In the genomic region with DNA sequence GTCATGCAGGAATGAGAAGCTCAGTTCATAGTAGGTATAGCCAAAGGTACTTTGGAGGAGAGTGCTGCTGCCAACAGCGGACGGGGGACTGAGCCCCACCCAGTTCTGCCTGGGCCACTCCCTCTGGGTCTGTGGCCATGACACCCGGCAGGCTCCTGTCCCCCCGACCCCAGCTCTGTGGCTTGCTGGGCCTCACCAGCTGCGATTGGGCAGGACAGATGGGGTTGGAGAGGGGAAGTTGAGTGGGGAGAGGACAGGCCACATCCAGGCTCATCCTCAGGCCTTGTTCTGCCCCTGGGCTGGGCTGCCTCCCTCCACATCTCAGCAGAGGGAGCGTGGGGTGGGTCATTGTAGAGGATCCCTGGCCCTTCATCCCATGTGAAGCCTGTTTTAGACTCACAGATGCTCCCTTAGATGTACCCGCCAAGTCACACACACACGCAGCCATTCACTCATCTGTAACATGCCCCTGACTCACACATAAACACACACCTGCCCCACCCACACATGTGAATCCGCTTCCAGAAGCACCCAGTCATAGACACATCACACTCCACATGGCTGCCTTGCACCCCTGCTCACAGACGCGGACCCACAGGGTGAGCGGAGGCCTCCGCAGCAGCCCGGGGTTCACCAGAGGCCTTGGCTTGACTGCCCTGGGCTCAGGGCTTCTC, we compare ENCODE assay signal across 13 cellular contexts. TPM values are rescaled to one million over a fixed set of nuclear protein-coding genes. Genes with fewer than 3 reads are reported as not detected.
A peak's percentile ranks its signal among the peaks of the same experiment; 100 is the strongest.
DNase-seq lines count a peak whose midpoint lies in the region; ATAC-seq and TF ChIP-seq lines count a peak whose summit lies in the region.
"Had no signal": no experiment of that assay in that cellular context is flagged by ENCODE, and none has a peak within 500 bp of the region (broad histone marks: within the 10 kb centered on the region; RNA-seq: fewer than 3 reads in every experiment).

No MANE protein-coding gene starts in this region.

- H3K27me3 Mint-ChIP-seq in stimulated activated naive CD8-positive, alpha-beta T cell treated with anti-CD3 and anti-CD28 coated beads, Interleukin-15, amount 100 ng/mL, for 72 hours: no peaks in the 10 kb centered on the region
- H3K27me3 Mint-ChIP-seq: activated naive CD8-positive, alpha-beta T cell had no signal

- BruUV-seq in A673 (replicated peaks; lab: Mats Ljungman, UMichigan): no TSS peak

- H3K9me3 ChIP-seq in RWPE2 (ENCODE audit: severe bottlenecking): no peaks in the 10 kb centered on the region
- H3K9me3 ChIP-seq in A673 (ENCODE audit: low read depth, low read length, poor library complexity, severe bottlenecking): no peaks in the 10 kb centered on the region
- H3K9me3 ChIP-seq in right lobe of liver: no peaks in the 10 kb centered on the region
- no peaks in the 10 kb centered on the region for H3K9me3 ChIP-seq in ascending aorta

- H3K27ac ChIP-seq in RWPE2 (ENCODE audit: poor library complexity, severe bottlenecking) (no peak overlapping the region), A673 (ENCODE audit: low read depth, low read length, poor library complexity, severe bottlenecking) (no peak overlapping the region), right lobe of liver (no peak overlapping the region), ascending aorta (no peak overlapping the region)

- H3K36me3 ChIP-seq in RWPE2 (ENCODE audit: low read depth) (no peaks in the 10 kb centered on the region), A673 (ENCODE audit: insufficient read depth, low read length, poor library complexity, severe bottlenecking) (no peaks in the 10 kb centered on the region), right lobe of liver (no peaks in the 10 kb centered on the region), ascending aorta (no peaks in the 10 kb centered on the region)

- peaks cover 8% of the 10 kb centered on the region for H3K4me1 Mint-ChIP-seq in stimulated activated naive CD8-positive, alpha-beta T cell treated with anti-CD3 and anti-CD28 coated beads, Interleukin-15, amount 100 ng/mL, for 72 hours

- H3K27me3 ChIP-seq in RWPE2 (ENCODE audit: insufficient read depth, poor library complexity, severe bottlenecking): no peaks in the 10 kb centered on the region
- no peaks in the 10 kb centered on the region for H3K27me3 ChIP-seq in A673 (replicated peaks; ENCODE audit: insufficient read depth, low read depth, low read length, poor library complexity)
- no peaks in the 10 kb centered on the region for H3K27me3 ChIP-seq in right lobe of liver
- no peaks in the 10 kb centered on the region for H3K27me3 ChIP-seq in ascending aorta

- CTCF ChIA-PET in A673 (lab: Charles Lee): no interaction called here

- H3K9me3 Mint-ChIP-seq in stimulated activated naive CD8-positive, alpha-beta T cell treated with anti-CD3 and anti-CD28 coated beads, Interleukin-15, amount 100 ng/mL, for 72 hours: no peaks in the 10 kb centered on the region
- H3K9me3 Mint-ChIP-seq: CD4-positive, CD25-positive, alpha-beta regulatory T cell had no signal

- TF ChIP-seq POLR2A in right lobe of liver (IDR thresholded peaks at IDR 0.05): no peak

- peak; percentile 33 for ATAC-seq in stimulated activated naive CD8-positive, alpha-beta T cell treated with anti-CD3 and anti-CD28 coated beads, Interleukin-15, amount 100 ng/mL, for 72 hours
- ATAC-seq in stimulated activated naive CD8-positive, alpha-beta T cell treated with anti-CD3 and anti-CD28 coated beads, Interleukin-15, Interleukin-2, amounts not matched to agents 100 U/mL and 50 U/mL, for 24 hours: no peak
- ATAC-seq in RWPE2 (ENCODE audit: low read depth) (peak; percentile 51; the same call in 2 of the 3 replicates), right lobe of liver (no peak), HG03097 (IDR thresholded peaks at IDR 0.05; ENCODE audit: low FRiP score, unreplicated experiment) (no peak)

- intact Hi-C loops in A673 (cut with micrococcal nuclease; ENCODE audit: unreplicated experiment): no loop called here
- intact Hi-C loops in right lobe of liver (cut with DNase I): no loop called here
- intact Hi-C loops in ascending aorta (cut with DNase I): no loop called here

- DNase-seq in stimulated activated naive CD8-positive, alpha-beta T cell treated with anti-CD3 and anti-CD28 coated beads, Interleukin-15, amount 100 ng/mL, for 72 hours: no peak
- DNase-seq in stimulated activated naive CD8-positive, alpha-beta T cell treated with anti-CD3 and anti-CD28 coated beads, Interleukin-15, Interleukin-2, amounts not matched to agents 100 U/mL and 50 U/mL, for 24 hours: no peak
- DNase-seq in RWPE2 (ENCODE audit: low spot score): no peak
- DNase-seq in fibroblast of the aortic adventitia (ENCODE audit: low read depth): peak; percentile 24
- DNase-seq in A673 (ENCODE audit: low spot score): no peak
- no peak for DNase-seq in right lobe of liver
- no peak for DNase-seq in ascending aorta (ENCODE audit: low spot score in 2 of 2)
- DNase-seq: CD4-positive, CD25-positive, alpha-beta regulatory T cell; Kasumi-1; NCI-H2171 had no signal

- no peak for TF ChIP-seq CTCF in RWPE2 (IDR thresholded peaks at IDR 0.05; ENCODE audit: poor library complexity, severe bottlenecking)
- TF ChIP-seq CTCF in fibroblast of the aortic adventitia (IDR thresholded peaks at IDR 0.05; ENCODE audit: insufficient read depth, low read length): no peak
- no peak for TF ChIP-seq CTCF in A673 (conservative IDR thresholded peaks at IDR 0.05; ENCODE audit: low read depth, low read length)
- no peak for TF ChIP-seq CTCF in right lobe of liver (IDR thresholded peaks at IDR 0.05)
- no peak for TF ChIP-seq CTCF in ascending aorta (IDR thresholded peaks at IDR 0.05)

- H3K4me3 Mint-ChIP-seq in stimulated activated naive CD8-positive, alpha-beta T cell treated with anti-CD3 and anti-CD28 coated beads, Interleukin-15, amount 100 ng/mL, for 72 hours: no peak overlapping the region
- H3K4me3 Mint-ChIP-seq: activated naive CD8-positive, alpha-beta T cell had no signal

- POLR2A ChIA-PET in A673 (lab: Charles Lee; ENCODE audit: low non-redundant PET): no interaction called here

- H3K4me3 ChIP-seq in RWPE2 (ENCODE audit: severe bottlenecking) (no peak overlapping the region), fibroblast of the aortic adventitia (ENCODE audit: low read depth, low read length) (no peak overlapping the region), A673 (ENCODE audit: low read depth, low read length, poor library complexity, severe bottlenecking) (no peak overlapping the region), right lobe of liver (no peak overlapping the region), ascending aorta (no peak overlapping the region)

- no peaks in the 10 kb centered on the region for H3K4me1 ChIP-seq in RWPE2 (ENCODE audit: insufficient read depth, poor library complexity, severe bottlenecking)
- peaks cover 9% of the 10 kb centered on the region for H3K4me1 ChIP-seq in A673 (ENCODE audit: insufficient read depth, low read length, poor library complexity, severe bottlenecking)
- H3K4me1 ChIP-seq in right lobe of liver: no peaks in the 10 kb centered on the region
- H3K4me1 ChIP-seq in ascending aorta: peaks cover 4 to 5% of the 10 kb centered on the region in 2 donors

- peak overlapping the region in 1 of 2 donors; percentile 55 for H3K27ac Mint-ChIP-seq in stimulated activated naive CD8-positive, alpha-beta T cell treated with anti-CD3 and anti-CD28 coated beads, Interleukin-15, amount 100 ng/mL, for 72 hours
- H3K27ac Mint-ChIP-seq: activated naive CD8-positive, alpha-beta T cell; progenitor cell of endocrine pancreas had no signal

- WGBS in right lobe of liver (ENCODE audit: insufficient coverage, low coverage, low lambda C conversion rate, missing lambda C conversion rate): 100% methylated on average over 1 of the region's 14 CpGs

RNA-seq across cellular contexts. Expression of a gene that starts 48.8 kb away (rescaled TPM):
- total RNA-seq in fibroblast of the aortic adventitia (ENCODE audit: low replicate concordance) (1.1 and 2.4 TPM in 2 replicates), A673 (2021) (1.5 and 3.0 TPM in 2 replicates), right lobe of liver (1 to 10 TPM in 1 of 6 experiments, under 1 TPM in 5; 0.12 to 1.6 (median 0.24) TPM), ascending aorta (5.9 TPM)

Comparison
In these comparisons a context has a peak if more than half of its experiments do, and no peak if none do; other contexts are left out.
1. ATAC-seq: peak in stimulated activated naive CD8-positive, alpha-beta T cell treated with anti-CD3 and anti-CD28 coated beads, Interleukin-15, amount 100 ng/mL, for 72 hours (single experiment) and RWPE2 (single experiment); none in stimulated activated naive CD8-positive, alpha-beta T cell treated with anti-CD3 and anti-CD28 coated beads, Interleukin-15, Interleukin-2, amounts not matched to agents 100 U/mL and 50 U/mL, for 24 hours (single experiment), right lobe of liver (0 of 4) and HG03097 (single experiment).